Comparison of ENCODE assay signal across 12 cellular contexts in genomic region chr4:25702848-25703247, GRCh38. TPM values are rescaled to one million over a fixed set of nuclear protein-coding genes. Genes with fewer than 3 reads are reported as not detected.
DNase-seq lines count a peak whose midpoint lies in the region; ATAC-seq and TF ChIP-seq lines count a peak whose summit lies in the region.
"Had no signal": no experiment of that assay in that cellular context is flagged by ENCODE, and none has a peak within 500 bp of the region (broad histone marks: within the 10 kb centered on the region; RNA-seq: fewer than 3 reads in every experiment).

No MANE protein-coding gene starts in this region.

- ATAC-seq in left cardiac atrium (peak; percentile 65 to 92), HG02970 (IDR thresholded peaks at IDR 0.05; ENCODE audit: low FRiP score, unreplicated experiment) (no peak), HG03108 (IDR thresholded peaks at IDR 0.05; ENCODE audit: unreplicated experiment) (no peak)
- ATAC-seq: psoas muscle had no signal

- H3K4me3 ChIP-seq in A673 (ENCODE audit: low read depth, low read length, poor library complexity, severe bottlenecking) (no peak overlapping the region), sigmoid colon (no peak overlapping the region)
- H3K4me3 ChIP-seq: BLaER1 treated with 17β-estradiol and CSF1 and Interleukin-3, amounts not matched to agents 10 nM and 100 nM; psoas muscle had no signal

- no peak for TF ChIP-seq POLR2A in sigmoid colon (IDR thresholded peaks at IDR 0.05)

- in situ Hi-C loops in KBM-7 (cut with MboI; ENCODE audit: low pct_unique_long_range_greater_than_20kb, low sequenced_read_pairs): no loop called here

- H3K9me3 ChIP-seq in A673 (ENCODE audit: low read depth, low read length, poor library complexity, severe bottlenecking) (no peaks in the 10 kb centered on the region), sigmoid colon (no peaks in the 10 kb centered on the region)
- H3K9me3 ChIP-seq: psoas muscle had no signal

- TF ChIP-seq EP300 in sigmoid colon (IDR thresholded peaks at IDR 0.05): no peak

- no peaks in the 10 kb centered on the region for H3K36me3 ChIP-seq in A673 (ENCODE audit: insufficient read depth, low read length, poor library complexity, severe bottlenecking)
- no peaks in the 10 kb centered on the region for H3K36me3 ChIP-seq in sigmoid colon
- H3K36me3 ChIP-seq: BLaER1 treated with 17β-estradiol and CSF1 and Interleukin-3, amounts not matched to agents 10 nM and 100 nM had no signal

- CTCF ChIA-PET in A673 (lab: Charles Lee): no interaction called here

- no TSS peak for BruUV-seq in A673 (replicated peaks; lab: Mats Ljungman, UMichigan)

- DNase-seq in A673 (ENCODE audit: low spot score) (peak; percentile 12), HS-5 (ENCODE audit: low read depth) (peak; percentile 63), amniotic stem cell (lab: John Stamatoyannopoulos, UW) (peak; percentile 2), left cardiac atrium (no peak), sigmoid colon (no peak), KBM-7 (no peak)
- DNase-seq: kidney, NCI-H187 treated with DMSO at 0.1 percent for 48 hours had no signal

- POLR2A ChIA-PET in A673 (lab: Charles Lee; ENCODE audit: low non-redundant PET): no interaction called here

- WGBS in sigmoid colon, 2 donors: 68 to 70% methylated on average over 5 of the region's 5 CpGs

- no peaks in the 10 kb centered on the region for H3K4me1 ChIP-seq in A673 (ENCODE audit: insufficient read depth, low read length, poor library complexity, severe bottlenecking)
- H3K4me1 ChIP-seq in sigmoid colon: no peaks in the 10 kb centered on the region
- H3K4me1 ChIP-seq: BLaER1 treated with 17β-estradiol and CSF1 and Interleukin-3, amounts not matched to agents 10 nM and 100 nM; psoas muscle had no signal

- H3K27ac ChIP-seq in A673 (ENCODE audit: low read depth, low read length, poor library complexity, severe bottlenecking) (no peak overlapping the region), sigmoid colon (no peak overlapping the region)
- H3K27ac ChIP-seq: BLaER1 treated with 17β-estradiol and CSF1 and Interleukin-3, amounts not matched to agents 10 nM and 100 nM; psoas muscle had no signal

- no peaks in the 10 kb centered on the region for H3K27me3 ChIP-seq in A673 (replicated peaks; ENCODE audit: insufficient read depth, low read depth, low read length, poor library complexity)
- no peaks in the 10 kb centered on the region for H3K27me3 ChIP-seq in sigmoid colon
- H3K27me3 ChIP-seq: BLaER1 treated with 17β-estradiol and CSF1 and Interleukin-3, amounts not matched to agents 10 nM and 100 nM had no signal

- TF ChIP-seq CTCF in A673 (conservative IDR thresholded peaks at IDR 0.05; ENCODE audit: low read depth, low read length) (no peak), sigmoid colon (IDR thresholded peaks at IDR 0.05) (no peak)

- intact Hi-C loops in A673 (cut with micrococcal nuclease; ENCODE audit: unreplicated experiment): no loop called here
- intact Hi-C loops in left cardiac atrium (cut with DNase I): no loop called here
- intact Hi-C loops in sigmoid colon (cut with DNase I): no loop called here

RNA-seq across cellular contexts. Expression of gene SLC34A2, which starts 47.2 kb away (rescaled TPM):
- total RNA-seq in A673 (2021) (0.06 and 0.24 TPM in 2 replicates), left cardiac atrium (under 1 TPM in 1 of 2 donors, not detected in 1; 0.18 TPM), sigmoid colon (not detected)
- under 1 TPM in 2 of 3 donors, not detected in 1; 0.03 to 0.60 TPM for polyA plus RNA-seq in sigmoid colon

Comparison
In these comparisons a context has a peak if more than half of its experiments do, and no peak if none do; other contexts are left out.
1. DNase-seq: peak in A673 (single experiment), HS-5 (single experiment) and amniotic stem cell (single experiment); none in left cardiac atrium (single experiment), sigmoid colon (single experiment) and KBM-7 (single experiment).
2. ATAC-seq: peak in left cardiac atrium (2 of 2); none in HG02970 (single experiment) and HG03108 (single experiment).